31 cellular contexts compared by ENCODE assay signal in the genomic region with DNA sequence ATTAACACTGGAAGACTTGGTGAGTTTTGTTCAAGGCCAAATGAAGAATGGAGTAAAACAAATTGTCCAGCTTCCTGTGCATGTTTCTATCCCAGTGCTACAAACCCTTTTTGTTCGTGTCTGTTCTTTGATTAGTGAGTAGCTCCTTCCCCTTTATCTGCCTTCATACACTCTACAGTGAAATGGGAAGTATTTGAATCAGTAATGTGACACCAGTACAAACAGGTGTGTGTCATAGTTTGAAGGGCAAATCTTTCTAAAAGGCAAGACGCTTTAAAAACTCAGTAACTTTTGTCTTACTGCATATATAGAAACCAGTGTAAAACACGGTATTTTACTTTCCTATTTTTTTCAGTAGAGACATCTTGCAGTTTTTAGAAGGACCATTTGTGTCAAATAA. TPM values are rescaled to one million over a fixed set of nuclear protein-coding genes. Genes with fewer than 3 reads are reported as not detected.
DNase-seq lines count a peak whose midpoint lies in the region; ATAC-seq and TF ChIP-seq lines count a peak whose summit lies in the region.
"Had no signal": no experiment of that assay in that cellular context is flagged by ENCODE, and none has a peak within 500 bp of the region (broad histone marks: within the 10 kb centered on the region; RNA-seq: fewer than 3 reads in every experiment).

No MANE protein-coding gene starts in this region.

- DNase-seq in NCI-H1436 treated with DMSO at 0.1 percent for 48 hours (lab: John Stamatoyannopoulos, UW) (peak; percentile 59), NCI-H1436 (lab: John Stamatoyannopoulos, UW) (no peak), Karpas-422 (peak; percentile 43), OCI-M1 (lab: John Stamatoyannopoulos, UW) (peak; percentile 50), mucosa of descending colon (no peak), WERI-Rb-1 (no peak)
- no peak for DNase-seq in naive thymus-derived CD8-positive, alpha-beta T cell
- DNase-seq: activated CD4-positive, alpha-beta memory T cell treated with anti-CD3 and anti-CD28 coated beads, Interleukin-2, amount 10 ng/mL, durations not matched to agents 7 days and 5 days; activated naive CD8-positive, alpha-beta T cell treated with anti-CD3 and anti-CD28 coated beads, Interleukin-2, amount 10 ng/mL, durations not matched to agents 7 days and 5 days; AML-193; CD8-positive, alpha-beta T cell; DMS79 treated with DMSO at 0.1 percent for 48 hours; kidney; NCI-H1092 treated with DMSO at 0.1 percent for 48 hours; NCI-H2081; NCI-H526; PC-9; Right ventricle myocardium superior; sigmoid colon; stimulated activated CD4-positive, alpha-beta T cell treated with anti-CD3 and anti-CD28 coated beads, Interleukin-15, amount 100 ng/mL, for 24 hours; T1000; trophoblast cell had no signal

- TF ChIP-seq CTCF in mucosa of descending colon (IDR thresholded peaks at IDR 0.05) = no peak
- TF ChIP-seq CTCF in WERI-Rb-1 (IDR thresholded peaks at IDR 0.05; ENCODE audit: low read depth, low read length) = no peak

- no peak overlapping the region for H2AFZ ChIP-seq in Karpas-422 (ENCODE audit: low read length)
- H2AFZ ChIP-seq: PC-9 had no signal

- no peak overlapping the region for H3K27ac Mint-ChIP-seq in naive thymus-derived CD8-positive, alpha-beta T cell
- H3K27ac Mint-ChIP-seq: activated CD4-positive, alpha-beta memory T cell treated with anti-CD3 and anti-CD28 coated beads, Interleukin-2, amount 10 ng/mL, durations not matched to agents 7 days and 5 days; activated naive CD8-positive, alpha-beta T cell treated with anti-CD3 and anti-CD28 coated beads, Interleukin-2, amount 10 ng/mL, durations not matched to agents 7 days and 5 days; CD8-positive, alpha-beta T cell; progenitor cell of endocrine pancreas had no signal

- H3K36me3 ChIP-seq in Karpas-422 (ENCODE audit: insufficient read depth, low read length) (no peaks in the 10 kb centered on the region), mucosa of descending colon (ENCODE audit: low read depth) (no peaks in the 10 kb centered on the region), WERI-Rb-1 (no peaks in the 10 kb centered on the region)
- H3K36me3 ChIP-seq: sigmoid colon had no signal

- POLR2A ChIA-PET in naive thymus-derived CD8-positive, alpha-beta T cell (lab: Charles Lee) = no interaction called here

- no peaks in the 10 kb centered on the region for H3K36me3 Mint-ChIP-seq in naive thymus-derived CD8-positive, alpha-beta T cell
- H3K36me3 Mint-ChIP-seq: activated naive CD8-positive, alpha-beta T cell treated with anti-CD3 and anti-CD28 coated beads, Interleukin-2, amount 10 ng/mL, durations not matched to agents 7 days and 5 days; CD8-positive, alpha-beta T cell had no signal

- no peaks in the 10 kb centered on the region for H3K9me2 ChIP-seq in Karpas-422 (replicated peaks; ENCODE audit: insufficient read depth, low read length)

- peaks cover 0 to 8% (median 2%) of the 10 kb centered on the region in 5 donors for H3K27me3 Mint-ChIP-seq in naive thymus-derived CD8-positive, alpha-beta T cell

- H3K4me3 ChIP-seq in Karpas-422 (ENCODE audit: low read length) (no peak overlapping the region), mucosa of descending colon (no peak overlapping the region), WERI-Rb-1 (ENCODE audit: low read depth, low read length) (no peak overlapping the region)
- H3K4me3 ChIP-seq: PC-9, sigmoid colon had no signal

- H3K27me3 ChIP-seq in Karpas-422 (ENCODE audit: low read length) (no peaks in the 10 kb centered on the region), WERI-Rb-1 (ENCODE audit: insufficient read depth, low read depth, severe bottlenecking) (no peaks in the 10 kb centered on the region)
- H3K27me3 ChIP-seq: sigmoid colon had no signal

- H3K4me1 ChIP-seq in Karpas-422 (ENCODE audit: low read length) (peaks cover 6% of the 10 kb centered on the region), mucosa of descending colon (ENCODE audit: low read depth) (no peaks in the 10 kb centered on the region)
- H3K4me1 ChIP-seq: sigmoid colon had no signal

- H3K4me1 Mint-ChIP-seq in naive thymus-derived CD8-positive, alpha-beta T cell = peaks cover 0 to 2% (median 0%) of the 10 kb centered on the region in 4 donors
- H3K4me1 Mint-ChIP-seq: activated CD4-positive, alpha-beta memory T cell treated with anti-CD3 and anti-CD28 coated beads, Interleukin-2, amount 10 ng/mL, durations not matched to agents 7 days and 5 days; activated naive CD8-positive, alpha-beta T cell treated with anti-CD3 and anti-CD28 coated beads, Interleukin-2, amount 10 ng/mL, durations not matched to agents 7 days and 5 days; central memory CD8-positive, alpha-beta T cell had no signal

- H3K9me3 ChIP-seq in Karpas-422 (ENCODE audit: low read length) (no peaks in the 10 kb centered on the region), mucosa of descending colon (no peaks in the 10 kb centered on the region), WERI-Rb-1 (ENCODE audit: severe bottlenecking) (no peaks in the 10 kb centered on the region)
- H3K9me3 ChIP-seq: sigmoid colon had no signal

- H3K4me2 ChIP-seq in Karpas-422 (ENCODE audit: low read depth, low read length, poor library complexity, severe bottlenecking) = no peak overlapping the region
- H3K4me2 ChIP-seq: PC-9 had no signal

- ATAC-seq in mucosa of descending colon (peak; percentile 62), GM21717 (IDR thresholded peaks at IDR 0.05; ENCODE audit: unreplicated experiment) (no peak)
- ATAC-seq in naive thymus-derived CD8-positive, alpha-beta T cell = no peak
- ATAC-seq: activated CD4-positive, CD25-positive, alpha-beta regulatory T cell treated with anti-CD3 and anti-CD28 coated beads, Interleukin-2, amount 50 U/mL, for 24 hours; CD8-positive, alpha-beta T cell had no signal

- H3K27ac ChIP-seq in Karpas-422 (ENCODE audit: low read length) (no peak overlapping the region), WERI-Rb-1 (no peak overlapping the region)
- H3K27ac ChIP-seq: PC-9, sigmoid colon had no signal

- H3K79me2 ChIP-seq in Karpas-422 (ENCODE audit: low read length) = no peaks in the 10 kb centered on the region

- no peaks in the 10 kb centered on the region for H3K9me3 Mint-ChIP-seq in naive thymus-derived CD8-positive, alpha-beta T cell
- H3K9me3 Mint-ChIP-seq: activated CD4-positive, alpha-beta memory T cell treated with anti-CD3 and anti-CD28 coated beads, Interleukin-2, amount 10 ng/mL, durations not matched to agents 7 days and 5 days; activated naive CD8-positive, alpha-beta T cell treated with anti-CD3 and anti-CD28 coated beads, Interleukin-2, amount 10 ng/mL, durations not matched to agents 7 days and 5 days; CD8-positive, alpha-beta T cell; central memory CD8-positive, alpha-beta T cell had no signal

- no peak overlapping the region for H3K4me3 Mint-ChIP-seq in naive thymus-derived CD8-positive, alpha-beta T cell
- H3K4me3 Mint-ChIP-seq: activated CD4-positive, alpha-beta memory T cell treated with anti-CD3 and anti-CD28 coated beads, Interleukin-2, amount 10 ng/mL, durations not matched to agents 7 days and 5 days; activated naive CD8-positive, alpha-beta T cell treated with anti-CD3 and anti-CD28 coated beads, Interleukin-2, amount 10 ng/mL, durations not matched to agents 7 days and 5 days; CD8-positive, alpha-beta T cell; central memory CD8-positive, alpha-beta T cell had no signal

- H4K20me1 ChIP-seq in Karpas-422 (ENCODE audit: insufficient read depth, low read depth, low read length) = no peaks in the 10 kb centered on the region

- intact Hi-C loops in mucosa of descending colon (cut with DNase I, micrococcal nuclease) = no loop called here

- H3K9ac ChIP-seq in Karpas-422 (ENCODE audit: low read length) = no peak overlapping the region

RNA-seq across cellular contexts. Expression of gene ARHGEF38, which starts 5.9 kb away (rescaled TPM):
- total RNA-seq in Karpas-422 (2014; rRNA removed; shearing (Covaris generic); ENCODE audit: low replicate concordance) = not detected in 2 replicates
- 10 to 100 TPM in 2 of 3 donors, 1 to 10 TPM in 1; 6.1 to 21.1 (median 17.8) TPM for total RNA-seq in mucosa of descending colon
- not detected for total RNA-seq in naive thymus-derived CD8-positive, alpha-beta T cell
- not detected for polyA plus RNA-seq in naive thymus-derived CD8-positive, alpha-beta T cell
- total RNA-seq: A172; activated CD4-positive, alpha-beta memory T cell treated with anti-CD3 and anti-CD28 coated beads, Interleukin-2, amount 10 ng/mL, durations not matched to agents 7 days and 5 days; activated naive CD8-positive, alpha-beta T cell treated with anti-CD3 and anti-CD28 coated beads, Interleukin-2, amount 10 ng/mL, durations not matched to agents 7 days and 5 days; astrocyte; CD8-positive, alpha-beta T cell; dermis microvascular lymphatic vessel endothelial cell; fibroblast of lung; lung microvascular endothelial cell; Right ventricle myocardium superior; sigmoid colon had no signal
- polyA plus RNA-seq: fibroblast of lung had no signal

Comparison
In these comparisons a context has a peak if more than half of its experiments do, and no peak if none do; other contexts are left out.
1. DNase-seq: peak in NCI-H1436 treated with DMSO at 0.1 percent for 48 hours (single experiment), Karpas-422 (single experiment) and OCI-M1 (single experiment); none in NCI-H1436 (single experiment), mucosa of descending colon (0 of 3), WERI-Rb-1 (single experiment) and naive thymus-derived CD8-positive, alpha-beta T cell (0 of 10).